8 cellular contexts compared by ENCODE assay signal in the genomic region with DNA sequence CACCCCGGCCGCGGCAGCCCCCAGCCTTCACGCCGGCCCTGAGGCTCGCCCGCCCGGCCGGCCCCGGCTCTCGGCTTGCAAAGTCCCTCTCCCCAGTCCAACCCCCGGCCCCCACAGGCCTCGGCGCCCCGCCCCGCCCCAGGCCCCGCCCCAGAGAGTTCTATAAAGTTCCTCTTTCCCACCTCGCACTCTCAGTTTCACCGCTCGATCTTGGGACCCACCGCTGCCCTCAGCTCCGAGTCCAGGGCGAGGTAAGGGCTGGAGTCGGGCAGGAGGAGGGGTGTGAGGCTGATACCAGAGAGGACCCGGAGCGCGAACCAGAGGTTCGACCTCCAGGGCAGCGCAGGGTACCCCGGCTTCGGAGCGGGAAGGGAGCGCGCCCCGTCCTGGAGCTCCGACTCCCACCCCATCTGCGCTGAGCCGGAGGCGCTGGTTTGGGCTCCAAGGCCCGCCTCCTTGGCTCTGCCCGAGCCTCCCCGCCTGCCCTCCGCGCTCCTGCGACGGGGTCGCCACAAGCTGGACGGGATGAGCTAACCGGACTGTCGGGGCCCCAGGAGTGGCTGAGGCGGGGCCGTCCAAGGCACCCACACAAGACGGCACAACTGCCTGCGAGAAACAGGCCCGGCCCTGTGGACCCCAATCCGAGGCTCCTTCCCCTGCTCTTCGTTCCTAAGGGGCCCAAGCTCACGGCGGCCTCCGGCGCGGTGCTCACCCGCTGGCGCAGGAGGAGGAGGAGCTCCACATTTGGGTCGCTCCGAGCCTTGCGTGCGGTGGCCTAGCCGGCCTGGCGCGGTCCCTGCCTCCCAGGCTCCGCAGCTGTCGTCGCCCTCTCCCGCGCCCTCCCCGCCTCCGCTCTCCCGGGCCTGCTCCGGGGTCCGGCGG. TPM values are rescaled to one million over a fixed set of nuclear protein-coding genes. Genes with fewer than 3 reads are reported as not detected.
A peak's percentile ranks its signal among the peaks of the same experiment; 100 is the strongest.
DNase-seq lines count a peak whose midpoint lies in the region; ATAC-seq and TF ChIP-seq lines count a peak whose summit lies in the region.

Gene IRF4, plus strand, starts transcription at position 194 of the 882 bp plus-strand sequence. CDS start 1,401 bp downstream, outside the sequence.

- H3K27me3 Mint-ChIP-seq in naive B cell = peaks cover 4 to 5% (median 5%) of the 10 kb centered on the region in 3 donors

- H3K4me1 ChIP-seq in stomach = peaks cover 31 to 36% (median 33%) of the 10 kb centered on the region in 4 donors

- TF ChIP-seq POLR2A in stomach (IDR thresholded peaks at IDR 0.05) = no peak

- no peak for TF ChIP-seq EP300 in stomach (IDR thresholded peaks at IDR 0.05)

- 1 to 3% (median 2%) methylated on average over 19 to 82 of the region's 82 CpGs for WGBS in stomach, 5 donors

- TF ChIP-seq CTCF in GM12875 (IDR thresholded peaks at IDR 0.05; ENCODE audit: borderline replicate concordance, insufficient read depth, low read depth, low read length) (no peak), WERI-Rb-1 (IDR thresholded peaks at IDR 0.05; ENCODE audit: low read depth, low read length) (no peak), dorsolateral prefrontal cortex (IDR thresholded peaks at IDR 0.05 in 54 of 56, conservative IDR thresholded peaks at IDR 0.05 in 2 of 56; ENCODE audit: low read depth in 1 of 56, partially characterized antibody in 56 of 56) (no peak), stomach (IDR thresholded peaks at IDR 0.05) (no peak), omental fat pad (IDR thresholded peaks at IDR 0.05) (no peak)

- peaks cover 78% of the 10 kb centered on the region for H3K27me3 ChIP-seq in WERI-Rb-1 (ENCODE audit: insufficient read depth, low read depth, severe bottlenecking)
- peaks cover 5 to 96% (median 72%) of the 10 kb centered on the region in 45 donors for H3K27me3 ChIP-seq in dorsolateral prefrontal cortex
- peaks cover 26 to 88% (median 64%) of the 10 kb centered on the region in 3 donors for H3K27me3 ChIP-seq in stomach

- H3K27ac Mint-ChIP-seq in naive B cell = peak within 1 kb of the TSS; percentile 98 to 99 (median 98)

- peaks cover 0 to 2% (median 0%) of the 10 kb centered on the region in 7 donors for H3K9me3 Mint-ChIP-seq in naive B cell

- H3K36me3 ChIP-seq in WERI-Rb-1 = no peaks in the 10 kb centered on the region
- H3K36me3 ChIP-seq in stomach = no peaks in the 10 kb centered on the region

- H3K4me1 Mint-ChIP-seq in naive B cell = peaks cover 37 to 44% (median 39%) of the 10 kb centered on the region in 3 donors

- intact Hi-C loops in dorsolateral prefrontal cortex (cut with DNase I) (no loop called here), stomach (cut with DNase I; ENCODE audit: low total_unique reads) (no loop called here)

- H3K4me3 ChIP-seq in GM12875 (ENCODE audit: low read depth, low read length) = peak within 1 kb of the TSS; percentile 99
- peak within 1 kb of the TSS; percentile 34 for H3K4me3 ChIP-seq in WERI-Rb-1 (ENCODE audit: low read depth, low read length)
- peak within 1 kb of the TSS in 58 of 59 donors; percentile 3 to 66 (median 42) for H3K4me3 ChIP-seq in dorsolateral prefrontal cortex
- H3K4me3 ChIP-seq in stomach = peak within 1 kb of the TSS; percentile 38 to 57 (median 44)

- H3K4me3 Mint-ChIP-seq in naive B cell = peak within 1 kb of the TSS; percentile 89 to 100 (median 98)

- H3K36me3 Mint-ChIP-seq in naive B cell = peaks cover 12 to 21% of the 10 kb centered on the region in 2 donors

- DNase-seq in WERI-Rb-1 (no peak), dorsolateral prefrontal cortex (no peak), naive B cell (peak; percentile 78), stomach (no peak), omental fat pad (ENCODE audit: low spot score) (no peak), NCI-H226 (no peak)

- ATAC-seq in HG02588 (IDR thresholded peaks at IDR 0.05; ENCODE audit: unreplicated experiment) (peak; percentile 41), naive B cell (ENCODE audit: low read depth in 2 of 2) (peak; percentile 71 to 75), omental fat pad (ENCODE audit: low FRiP score) (no peak)

- H3K27ac ChIP-seq in WERI-Rb-1 (no peak within 1 kb of the TSS), dorsolateral prefrontal cortex (no peak within 1 kb of the TSS), stomach (peak within 1 kb of the TSS in 4 of 5 donors; percentile 4 to 53 (median 32))

- no peaks in the 10 kb centered on the region for H3K9me3 ChIP-seq in WERI-Rb-1 (ENCODE audit: severe bottlenecking)
- no peaks in the 10 kb centered on the region for H3K9me3 ChIP-seq in stomach

RNA-seq across cellular contexts. Expression of gene IRF4, which starts in this region (rescaled TPM):
- total RNA-seq in dorsolateral prefrontal cortex = 1 to 10 TPM in 12 of 120 experiments, under 1 TPM in 58, not detected in 50; 0.07 to 2.2 (median 0.44) TPM
- polyA plus RNA-seq in naive B cell (ENCODE audit: low read depth in 6 of 6) = 10 to 100 TPM; 20.8 to 45.7 (median 34.9) TPM
- total RNA-seq in stomach = 1 to 10 TPM in 4 of 5 donors, not detected in 1; 2.6 to 7.0 (median 5.9) TPM
- 1 to 10 TPM in 1 of 3 donors, under 1 TPM in 2; 0.48 to 1.1 (median 0.56) TPM for polyA plus RNA-seq in stomach
- total RNA-seq in omental fat pad = 1 to 10 TPM; 3.5 to 5.8 (median 4.1) TPM

Comparison
In these comparisons a context has a peak if more than half of its experiments do, and no peak if none do; other contexts are left out.
1. RNA of gene IRF4 (polyA plus RNA-seq): 20.8 to 45.7 TPM in naive B cell; 0.48 to 1.1 TPM in stomach; every median in the first group is over 10 times any median in the second.
2. H3K4me3 ChIP-seq: peak in every context shown above with its lines; median percentile 99 in GM12875; 44 in stomach; 42 in dorsolateral prefrontal cortex; 34 in WERI-Rb-1.
3. H3K27ac ChIP-seq: peak in stomach (4 of 5); none in WERI-Rb-1 (single experiment) and dorsolateral prefrontal cortex (0 of 59).